15 cellular contexts compared by ENCODE assay signal in the genomic region with DNA sequence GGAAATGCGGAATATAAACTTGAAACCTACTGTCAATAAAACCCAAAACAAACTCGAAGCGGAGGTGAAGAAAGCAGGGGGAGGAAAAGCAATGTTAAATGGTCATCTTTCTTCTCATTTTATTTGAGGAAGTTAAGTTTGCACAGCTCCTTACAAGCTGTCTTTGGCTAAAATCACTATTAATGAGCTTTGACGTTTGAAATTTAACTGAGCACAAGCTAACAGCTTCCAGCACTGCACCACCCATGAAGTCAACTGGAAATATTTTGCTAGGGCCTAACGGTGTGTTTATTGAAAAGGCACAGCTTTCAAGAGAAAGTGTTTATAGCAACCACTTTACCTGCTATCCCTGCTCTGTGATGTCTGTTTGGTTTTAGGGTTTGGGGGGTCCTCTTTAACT.
"Had no signal": no experiment of that assay in that cellular context is flagged by ENCODE, and none has a peak within 500 bp of the region (broad histone marks: within the 10 kb centered on the region; RNA-seq: fewer than 3 reads in every experiment).

No MANE protein-coding gene starts in this region.

- H3K27ac Mint-ChIP-seq: activated B cell treated with CpG ODN at 0.5 μM for 24 hours; activated CD4-positive, alpha-beta T cell treated with anti-CD3 and anti-CD28 coated beads, Interleukin-2, amount 10 ng/mL, durations not matched to agents 24 days and 14 days; activated CD8-positive, alpha-beta T cell treated with anti-CD3 and anti-CD28 coated beads, Interleukin-2, amount 10 ng/mL, durations not matched to agents 7 days and 5 days; activated naive CD8-positive, alpha-beta T cell treated with anti-CD3 and anti-CD28 coated beads, Interleukin-2, amount 10 ng/mL, durations not matched to agents 7 days and 5 days; immature natural killer cell; nephron; stimulated activated effector memory CD8-positive, alpha-beta T cell treated with anti-CD3 and anti-CD28 coated beads, Interleukin-12 subunit alpha, Interleukin-12 subunit beta, amount 100 ng/mL, for 72 hours; T-helper 17 cell had no signal

- H3K9me3 ChIP-seq: uterus had no signal

- H3K27ac ChIP-seq: coronary artery, uterus had no signal

- H3K36me3 Mint-ChIP-seq: activated naive CD8-positive, alpha-beta T cell treated with anti-CD3 and anti-CD28 coated beads, Interleukin-2, amount 10 ng/mL, durations not matched to agents 7 days and 5 days; brain; immature natural killer cell; stimulated activated effector memory CD8-positive, alpha-beta T cell treated with anti-CD3 and anti-CD28 coated beads, Interleukin-12 subunit alpha, Interleukin-12 subunit beta, amount 100 ng/mL, for 72 hours had no signal

- H3K4me1 ChIP-seq: uterus had no signal

- H3K9me3 Mint-ChIP-seq: activated B cell treated with CpG ODN at 0.5 μM for 24 hours; activated CD4-positive, alpha-beta T cell treated with anti-CD3 and anti-CD28 coated beads, Interleukin-2, amount 10 ng/mL, durations not matched to agents 24 days and 14 days; activated naive CD8-positive, alpha-beta T cell treated with anti-CD3 and anti-CD28 coated beads, Interleukin-2, amount 10 ng/mL, durations not matched to agents 7 days and 5 days; central memory CD8-positive, alpha-beta T cell; stimulated activated effector memory CD8-positive, alpha-beta T cell treated with anti-CD3 and anti-CD28 coated beads, Interleukin-12 subunit alpha, Interleukin-12 subunit beta, amount 100 ng/mL, for 72 hours had no signal

- DNase-seq: activated B cell treated with CpG ODN at 0.5 μM for 24 hours; activated CD4-positive, alpha-beta T cell treated with anti-CD3 and anti-CD28 coated beads, Interleukin-2, amount 10 ng/mL, durations not matched to agents 24 days and 14 days; activated CD8-positive, alpha-beta memory T cell treated with anti-CD3 and anti-CD28 coated beads, Interleukin-2, amount 50 U/mL, for 48 hours; activated CD8-positive, alpha-beta T cell treated with anti-CD3 and anti-CD28 coated beads, Interleukin-2, amount 10 ng/mL, durations not matched to agents 7 days and 5 days; activated naive CD8-positive, alpha-beta T cell treated with anti-CD3 and anti-CD28 coated beads, Interleukin-2, amount 10 ng/mL, durations not matched to agents 7 days and 5 days; foreskin fibroblast; immature natural killer cell; stimulated activated CD4-positive, alpha-beta T cell treated with anti-CD3 and anti-CD28 coated beads, Interleukin-2, amount 100 ng/mL, for 24 hours; T-helper 17 cell; uterus had no signal

- H3K4me3 Mint-ChIP-seq: activated B cell treated with CpG ODN at 0.5 μM for 24 hours; activated CD4-positive, alpha-beta T cell treated with anti-CD3 and anti-CD28 coated beads, Interleukin-2, amount 10 ng/mL, durations not matched to agents 24 days and 14 days; activated CD8-positive, alpha-beta T cell treated with anti-CD3 and anti-CD28 coated beads, Interleukin-2, amount 10 ng/mL, durations not matched to agents 7 days and 5 days; activated naive CD8-positive, alpha-beta T cell treated with anti-CD3 and anti-CD28 coated beads, Interleukin-2, amount 10 ng/mL, durations not matched to agents 7 days and 5 days; central memory CD8-positive, alpha-beta T cell; immature natural killer cell; nephron; stimulated activated effector memory CD8-positive, alpha-beta T cell treated with anti-CD3 and anti-CD28 coated beads, Interleukin-12 subunit alpha, Interleukin-12 subunit beta, amount 100 ng/mL, for 72 hours; T-helper 17 cell had no signal

- H3K4me1 Mint-ChIP-seq: activated B cell treated with CpG ODN at 0.5 μM for 24 hours; activated CD4-positive, alpha-beta T cell treated with anti-CD3 and anti-CD28 coated beads, Interleukin-2, amount 10 ng/mL, durations not matched to agents 24 days and 14 days; activated naive CD8-positive, alpha-beta T cell treated with anti-CD3 and anti-CD28 coated beads, Interleukin-2, amount 10 ng/mL, durations not matched to agents 7 days and 5 days; central memory CD8-positive, alpha-beta T cell; immature natural killer cell; nephron; stimulated activated effector memory CD8-positive, alpha-beta T cell treated with anti-CD3 and anti-CD28 coated beads, Interleukin-12 subunit alpha, Interleukin-12 subunit beta, amount 100 ng/mL, for 72 hours; T-helper 17 cell had no signal

- H3K36me3 ChIP-seq: uterus had no signal

- H3K27me3 Mint-ChIP-seq: activated CD4-positive, alpha-beta T cell treated with anti-CD3 and anti-CD28 coated beads, Interleukin-2, amount 10 ng/mL, durations not matched to agents 24 days and 14 days; central memory CD8-positive, alpha-beta T cell had no signal

- H3K4me3 ChIP-seq: coronary artery, uterus had no signal
